Comparison of ENCODE assay signal across 8 cellular contexts in the genomic region with DNA sequence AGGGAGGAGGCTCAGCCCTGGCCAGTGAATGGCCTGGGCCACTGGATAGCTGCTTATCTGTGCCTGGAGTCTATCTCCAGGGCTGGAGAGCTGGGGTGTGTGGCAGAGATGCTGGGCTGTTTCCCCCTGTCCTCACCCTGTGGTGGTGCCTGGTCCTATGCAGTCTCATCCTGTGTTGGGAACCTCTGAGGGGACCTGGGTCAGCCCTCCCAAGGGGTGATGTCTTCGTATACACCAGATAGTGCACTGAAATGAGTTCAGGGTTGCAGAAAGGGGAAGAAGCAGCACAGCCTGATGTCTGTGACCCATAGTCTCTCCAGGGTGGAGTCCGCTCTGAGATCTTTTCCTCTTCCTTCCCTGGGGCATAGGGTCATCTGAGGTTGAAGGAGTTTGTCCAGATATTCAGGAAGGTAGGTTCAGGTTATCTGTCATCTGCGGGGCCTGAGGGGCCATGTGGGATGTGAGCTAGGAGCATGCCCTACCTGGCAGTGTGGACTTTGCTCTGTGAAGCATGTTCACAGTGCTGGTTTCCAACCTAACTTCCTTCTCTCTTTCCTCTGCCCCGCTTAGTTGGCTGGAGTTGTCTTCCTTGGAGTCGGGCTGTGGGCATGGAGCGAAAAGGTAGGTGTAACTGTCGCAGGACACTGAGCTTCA. TPM values are rescaled to one million over a fixed set of nuclear protein-coding genes. Genes with fewer than 3 reads are reported as not detected.
DNase-seq lines count a peak whose midpoint lies in the region; ATAC-seq and TF ChIP-seq lines count a peak whose summit lies in the region.

No MANE protein-coding gene starts in this region.

- H3K4me3 Mint-ChIP-seq in Calu3 (ENCODE audit: low read depth, unreplicated experiment) (peak overlapping the region; percentile 25), T-cell (peak overlapping the region in 2 of 3 donors; percentile 1 to 80)

- ATAC-seq in T-cell (replicated peaks in 1 of 4) (peak; percentile 6 to 20 (median 14)), foreskin keratinocyte (no peak), GM21381 (IDR thresholded peaks at IDR 0.05; ENCODE audit: unreplicated experiment) (no peak), GM21390 (IDR thresholded peaks at IDR 0.05; ENCODE audit: unreplicated experiment) (no peak), GM21367 (IDR thresholded peaks at IDR 0.05; ENCODE audit: unreplicated experiment) (no peak)

- POLR2A ChIA-PET in T-cell (lab: Charles Lee) = no interaction called here

- H3K27me3 Mint-ChIP-seq in Calu3 (ENCODE audit: unreplicated experiment) = no peaks in the 10 kb centered on the region
- H3K27me3 Mint-ChIP-seq in T-cell = no peaks in the 10 kb centered on the region

- CTCF ChIA-PET in Calu3 (lab: Charles Lee) = interaction anchor here (2.1 to 5.9 kb wide), 6 partner anchors 13 to 126 kb away, joined by 7 to 122 read pairs (median 12); a partner anchor contains a TSS
- CTCF ChIA-PET in T-cell (lab: Charles Lee) = interaction anchor here (0.6 to 7.7 kb wide), 30 partner anchors 8 to 126 kb away, joined by 3 to 109 read pairs (median 8); a partner anchor contains a TSS

- H3K9me3 Mint-ChIP-seq in Calu3 (ENCODE audit: low read depth, unreplicated experiment) (no peaks in the 10 kb centered on the region), T-cell (no peaks in the 10 kb centered on the region)

- H3K4me1 ChIP-seq in foreskin keratinocyte (peaks cover 86% of the 10 kb centered on the region), neutrophil (ENCODE audit: control insufficient read depth in 1 of 2, insufficient read depth in 1 of 2, low read depth in 1 of 2, low read length in 1 of 2) (peaks cover 66 to 67% of the 10 kb centered on the region in 2 experiments)

- H3K4me1 Mint-ChIP-seq in Calu3 (ENCODE audit: low read depth, unreplicated experiment) (peaks cover 100% of the 10 kb centered on the region), T-cell (peaks cover 74 to 78% (median 76%) of the 10 kb centered on the region in 3 donors)

- peak overlapping the region; percentile 97 for H3K27ac ChIP-seq in foreskin keratinocyte
- peak overlapping the region; percentile 96 for H3K27ac ChIP-seq in neutrophil

- H3K4me3 ChIP-seq in neutrophil (ENCODE audit: low read depth in 1 of 2, low read length in 1 of 2) = peak overlapping the region; percentile 10 to 32

- BruUV-seq in Calu3 (replicated peaks; lab: Mats Ljungman, UMichigan) = no TSS peak

- TF ChIP-seq CTCF in Calu3 (IDR thresholded peaks at IDR 0.05; ENCODE audit: unreplicated experiment) = no peak
- no peak for TF ChIP-seq CTCF in foreskin keratinocyte (conservative IDR thresholded peaks at IDR 0.05)
- no peak for TF ChIP-seq CTCF in neutrophil (IDR thresholded peaks at IDR 0.05)

- peak overlapping the region; percentile 90 for H3K27ac Mint-ChIP-seq in Calu3 (ENCODE audit: unreplicated experiment)
- peak overlapping the region; percentile 95 to 99 for H3K27ac Mint-ChIP-seq in T-cell

- intact Hi-C loops in Calu3 (cut with micrococcal nuclease; ENCODE audit: unreplicated experiment) = loop anchor here (2.0 kb wide), 1 partner anchor 59 kb away; no protein-coding TSS in a partner anchor

- H3K36me3 Mint-ChIP-seq in Calu3 (ENCODE audit: insufficient read depth, unreplicated experiment) = peaks cover 49% of the 10 kb centered on the region
- peaks cover 23% of the 10 kb centered on the region for H3K36me3 Mint-ChIP-seq in T-cell

- no peaks in the 10 kb centered on the region for H3K27me3 ChIP-seq in foreskin keratinocyte
- no peaks in the 10 kb centered on the region for H3K27me3 ChIP-seq in neutrophil

- no peak for DNase-seq in Calu3
- DNase-seq in T-cell = no peak
- no peak for DNase-seq in foreskin keratinocyte
- no peak for DNase-seq in activated gamma-delta T cell (lab: John Stamatoyannopoulos, UW)

- no peaks in the 10 kb centered on the region for H3K9me3 ChIP-seq in neutrophil

- H3K36me3 ChIP-seq in neutrophil = peaks cover 31% of the 10 kb centered on the region

RNA-seq across cellular contexts. Expression of a gene that starts 33.4 kb away (rescaled TPM):
- 0.24 TPM in 1 of 2 replicates, not detected in the other for total RNA-seq in Calu3 (2022)
- under 1 TPM; 0.12 to 0.26 (median 0.23) TPM for total RNA-seq in T-cell
- not detected in 2 replicates for total RNA-seq in foreskin keratinocyte
- 0.02 TPM in 1 of 2 replicates, not detected in the other for polyA plus RNA-seq in foreskin keratinocyte

RNA-seq across cellular contexts. Expression of a gene that starts 50.2 kb away (rescaled TPM):
- 98.6 and 116 TPM in 2 replicates for total RNA-seq in Calu3 (2022)
- 100 to 1,000 TPM; 130 to 204 (median 194) TPM for total RNA-seq in T-cell
- total RNA-seq in foreskin keratinocyte = 105 and 139 TPM in 2 replicates
- polyA plus RNA-seq in foreskin keratinocyte = 76.4 and 110 TPM in 2 replicates

Comparison
In these comparisons a context has a peak if more than half of its experiments do, and no peak if none do; other contexts are left out.
1. ATAC-seq: peak in T-cell (4 of 4); none in foreskin keratinocyte (single experiment), GM21381 (single experiment), GM21390 (single experiment) and GM21367 (single experiment).